1 cellular context compared by ENCODE assay signal in genomic region chr9:33415152-33416038, GRCh38.
A peak's percentile ranks its signal among the peaks of the same experiment; 100 is the strongest.
TF ChIP-seq lines count a peak whose summit lies in the region.

No MANE protein-coding gene starts in this region.

TF ChIP-seq in HepG2, 621 proteins besides CTCF, POLR2A, EP300 and RAD21 (continued from another document and continues in another):
- TF ChIP-seq FUBP1 (CRISPR knock-in tag; IDR thresholded peaks at IDR 0.05; ENCODE audit: borderline replicate concordance) (peak; percentile 57; the same call in 1 of the 2 replicates), TCF7 (IDR thresholded peaks at IDR 0.05; ENCODE audit: low read depth) (peak; percentile 99), MTA3 (CRISPR knock-in tag; IDR thresholded peaks at IDR 0.05) (no peak), CBFB (CRISPR knock-in tag; IDR thresholded peaks at IDR 0.05) (peak; percentile 100), MYPOP (CRISPR knock-in tag; IDR thresholded peaks at IDR 0.05) (peak; percentile 94), ZNF687 (CRISPR knock-in tag; IDR thresholded peaks at IDR 0.05) (peak; percentile 86), HDAC1 (CRISPR knock-in tag; IDR thresholded peaks at IDR 0.05) (peak; percentile 100), ZXDC (CRISPR knock-in tag; IDR thresholded peaks at IDR 0.05) (no peak; the same call in 1 of the 2 replicates), ZNF747 (CRISPR knock-in tag; IDR thresholded peaks at IDR 0.05; ENCODE audit: borderline replicate concordance) (peak; percentile 95; the same call in 1 of the 2 replicates), ATM (IDR thresholded peaks at IDR 0.05; ENCODE audit: borderline replicate concordance) (no peak), ZBTB3 (CRISPR knock-in tag; IDR thresholded peaks at IDR 0.05; ENCODE audit: borderline replicate concordance, low read depth) (peak; percentile 90; the same call in 1 of the 2 replicates), ZMAT5 (CRISPR knock-in tag; IDR thresholded peaks at IDR 0.05; ENCODE audit: borderline replicate concordance, low read depth) (no peak), ZNF644 (CRISPR knock-in tag; IDR thresholded peaks at IDR 0.05; ENCODE audit: low read depth) (peak; percentile 60; the same call in 1 of the 2 replicates), ERF (CRISPR knock-in tag; IDR thresholded peaks at IDR 0.05) (peak; percentile 97), ZNF354B (CRISPR knock-in tag; IDR thresholded peaks at IDR 0.05) (no peak), MBD4 (IDR thresholded peaks at IDR 0.05; ENCODE audit: borderline replicate concordance, low read length) (no peak), TBL1XR1 (IDR thresholded peaks at IDR 0.05; ENCODE audit: borderline replicate concordance, low read length, partially characterized antibody) (peak; percentile 73), PCBP1 (IDR thresholded peaks at IDR 0.05; ENCODE audit: borderline replicate concordance, low read depth, low read length) (no peak), ZNF670 (CRISPR knock-in tag; IDR thresholded peaks at IDR 0.05; ENCODE audit: borderline replicate concordance) (peak; percentile 98), AHR (CRISPR knock-in tag; IDR thresholded peaks at IDR 0.05) (no peak), ZNF577 (CRISPR knock-in tag; IDR thresholded peaks at IDR 0.05; ENCODE audit: borderline replicate concordance, low read depth) (no peak), THAP8 (CRISPR knock-in tag; IDR thresholded peaks at IDR 0.05; ENCODE audit: borderline replicate concordance) (no peak), JDP2 (CRISPR knock-in tag; IDR thresholded peaks at IDR 0.05; ENCODE audit: borderline replicate concordance) (peak; percentile 89; the same call in 1 of the 2 replicates), MAFG (CRISPR knock-in tag; IDR thresholded peaks at IDR 0.05) (no peak), ESRRA (CRISPR knock-in tag; IDR thresholded peaks at IDR 0.05; ENCODE audit: low read depth) (peak; percentile 84; the same call in 1 of the 2 replicates), TEAD3 (CRISPR knock-in tag; optimal IDR thresholded peaks at IDR 0.05; ENCODE audit: borderline replicate concordance) (peak; percentile 91), ZZZ3 (CRISPR knock-in tag; IDR thresholded peaks at IDR 0.05; ENCODE audit: borderline replicate concordance) (no peak), SRSF1 (optimal IDR thresholded peaks at IDR 0.05; ENCODE audit: low read depth, low read length) (no peak), IKZF1 (IDR thresholded peaks at IDR 0.05) (no peak), BCL6 (CRISPR knock-in tag; IDR thresholded peaks at IDR 0.05) (peak; percentile 95), KMT2B (CRISPR knock-in tag; IDR thresholded peaks at IDR 0.05) (0 out of 2 replicates have a peak, but pooled peaks have one; percentile 44), REPIN1 (CRISPR knock-in tag; IDR thresholded peaks at IDR 0.05; ENCODE audit: borderline replicate concordance, low read depth) (peak; percentile 96), ZNF597 (CRISPR knock-in tag; IDR thresholded peaks at IDR 0.05) (no peak), ZNF598 (CRISPR knock-in tag; IDR thresholded peaks at IDR 0.05; ENCODE audit: borderline replicate concordance) (no peak; the same call in 1 of the 2 replicates), ZNF101 (CRISPR knock-in tag; IDR thresholded peaks at IDR 0.05; ENCODE audit: borderline replicate concordance, low read depth) (no peak), RERE (CRISPR knock-in tag; IDR thresholded peaks at IDR 0.05; ENCODE audit: low read depth) (peak; percentile 99)
